Comparison of ENCODE assay signal across 13 cellular contexts in the genomic region with DNA sequence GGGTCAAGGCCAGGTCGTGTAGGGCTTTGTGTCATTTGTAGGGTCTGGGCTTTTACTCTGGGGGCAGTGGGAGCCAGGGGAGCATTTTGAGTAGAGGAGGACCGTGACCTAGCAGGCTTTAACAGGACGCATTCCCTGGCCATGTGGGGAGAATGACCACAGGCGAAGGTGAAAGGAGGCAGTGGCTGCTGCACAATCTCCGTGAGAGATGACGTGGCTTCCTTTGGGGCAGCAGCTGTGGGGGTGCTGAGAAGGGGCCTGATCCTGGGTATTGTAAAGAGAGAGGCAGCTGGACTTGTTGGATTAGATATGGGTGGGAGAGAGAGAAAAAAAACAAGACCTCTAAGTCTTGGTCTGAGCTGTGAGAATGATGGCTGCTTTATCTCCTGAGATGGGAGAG.
"Had no signal": no experiment of that assay in that cellular context is flagged by ENCODE, and none has a peak within 500 bp of the region (broad histone marks: within the 10 kb centered on the region; RNA-seq: fewer than 3 reads in every experiment).

No MANE protein-coding gene starts in this region.

- H3K9me3 ChIP-seq: esophagus squamous epithelium, heart right ventricle, upper lobe of left lung had no signal

- ATAC-seq: heart right ventricle; naive thymus-derived CD8-positive, alpha-beta T cell; sciatic nerve had no signal

- DNase-seq: activated CD4-positive, alpha-beta T cell treated with anti-CD3 and anti-CD28 coated beads, Interleukin-2, amount 50 U/mL, for 1 hour; activated naive CD4-positive, alpha-beta T cell treated with anti-CD3 and anti-CD28 coated beads, Interleukin-2, amount 10 ng/mL, durations not matched to agents 7 days and 5 days; esophagus squamous epithelium; foreskin melanocyte; heart right ventricle; naive thymus-derived CD8-positive, alpha-beta T cell; stimulated activated naive CD4-positive, alpha-beta T cell treated with Interleukin-2 at 50 U/mL for 16 hours; T-helper 2 cell; upper lobe of left lung had no signal

- H3K4me3 Mint-ChIP-seq: activated naive CD4-positive, alpha-beta T cell treated with anti-CD3 and anti-CD28 coated beads, Interleukin-2, amount 10 ng/mL, durations not matched to agents 7 days and 5 days; naive thymus-derived CD8-positive, alpha-beta T cell had no signal

- H3K4me3 ChIP-seq: esophagus squamous epithelium, heart right ventricle, upper lobe of left lung had no signal

- H3K27me3 Mint-ChIP-seq: activated naive CD4-positive, alpha-beta T cell treated with anti-CD3 and anti-CD28 coated beads, Interleukin-2, amount 10 ng/mL, durations not matched to agents 7 days and 5 days; naive thymus-derived CD8-positive, alpha-beta T cell had no signal

- H3K27me3 ChIP-seq: esophagus squamous epithelium, heart right ventricle, upper lobe of left lung had no signal

- H3K4me1 ChIP-seq: esophagus squamous epithelium, heart right ventricle, upper lobe of left lung had no signal

- H3K4me1 Mint-ChIP-seq: activated naive CD4-positive, alpha-beta T cell treated with anti-CD3 and anti-CD28 coated beads, Interleukin-2, amount 10 ng/mL, durations not matched to agents 7 days and 5 days had no signal

- H3K27ac Mint-ChIP-seq: activated naive CD4-positive, alpha-beta T cell treated with anti-CD3 and anti-CD28 coated beads, Interleukin-2, amount 10 ng/mL, durations not matched to agents 7 days and 5 days; activated T-helper 2 cell treated with anti-CD3 and anti-CD28 coated beads, Interferon-gamma antibody, Interleukin-2, Interleukin-4, amounts not matched to agents 10 μg/mL and 5 μg/mL and 100 μg/mL, durations not matched to agents 14 hours and 24 hours and 36 hours had no signal

- H3K27ac ChIP-seq: esophagus squamous epithelium, heart right ventricle, upper lobe of left lung had no signal

- H3K9me3 Mint-ChIP-seq: activated naive CD4-positive, alpha-beta T cell treated with anti-CD3 and anti-CD28 coated beads, Interleukin-2, amount 10 ng/mL, durations not matched to agents 7 days and 5 days; activated T-helper 2 cell treated with anti-CD3 and anti-CD28 coated beads, Interferon-gamma antibody, Interleukin-2, Interleukin-4, amounts not matched to agents 10 μg/mL and 5 μg/mL and 100 μg/mL, durations not matched to agents 14 hours and 24 hours and 36 hours; naive thymus-derived CD8-positive, alpha-beta T cell had no signal

- FAIRE-seq: colon, TTC549 had no signal
